ENCODE assay signal across 8 cellular contexts in the genomic region with DNA sequence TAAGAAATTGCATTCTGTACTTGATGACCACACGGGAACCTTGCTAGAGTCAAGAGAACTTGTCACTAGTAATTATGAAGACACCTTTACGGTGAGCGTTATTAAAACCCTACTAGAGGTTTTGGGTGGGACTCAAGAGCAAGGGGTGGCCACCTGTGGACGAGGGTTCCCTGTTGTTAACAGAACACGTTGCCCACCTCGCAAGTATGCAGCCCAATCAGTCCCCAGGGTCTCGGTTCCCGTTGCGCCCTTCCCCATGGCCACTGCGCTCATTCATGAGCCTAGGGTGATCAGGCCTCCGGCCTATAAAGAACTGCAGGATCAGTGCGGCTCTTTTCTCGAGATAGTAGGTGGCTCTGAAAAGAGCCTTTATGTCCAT. TPM values are rescaled to one million over a fixed set of nuclear protein-coding genes. Genes with fewer than 3 reads are reported as not detected.
DNase-seq lines count a peak whose midpoint lies in the region; ATAC-seq and TF ChIP-seq lines count a peak whose summit lies in the region.

No MANE protein-coding gene starts in this region.

- H3K4me1 ChIP-seq in left lung = peaks cover 0 to 35% of the 10 kb centered on the region in 2 donors

- H3K27ac Mint-ChIP-seq in activated CD4-positive, alpha-beta T cell treated with anti-CD3 and anti-CD28 coated beads for 36 hours = peak overlapping the region; percentile 96
- H3K27ac Mint-ChIP-seq in type B pancreatic cell = peak overlapping the region; percentile 99

- no peaks in the 10 kb centered on the region for H3K36me3 ChIP-seq in left lung

- peaks cover 26 to 74% of the 10 kb centered on the region in 2 donors for H3K27me3 ChIP-seq in left lung

- peaks cover 26% of the 10 kb centered on the region for H3K4me1 Mint-ChIP-seq in activated CD4-positive, alpha-beta T cell treated with anti-CD3 and anti-CD28 coated beads for 36 hours
- peaks cover 35% of the 10 kb centered on the region for H3K4me1 Mint-ChIP-seq in type B pancreatic cell (ENCODE audit: unreplicated experiment)

- intact Hi-C loops in activated CD4-positive, alpha-beta T cell treated with anti-CD3 and anti-CD28 coated beads for 36 hours (cut with DNase I, micrococcal nuclease) = loop anchor here (1.0 to 10.0 kb wide), 9 partner anchors 29 to 1048 kb away; partner anchors contain the start of genes TRIM11 (in 2 of the 2), ARF1 (in 1 of the 2), GUK1 (in 1 of the 2) and NUP133 (in 1 of the 2)
- intact Hi-C loops in left lung (cut with DNase I) = no loop called here

- CTCF ChIA-PET in activated CD4-positive, alpha-beta T cell treated with anti-CD3 and anti-CD28 coated beads for 36 hours (lab: Charles Lee) = interaction anchor here (0.5 to 4.1 kb wide), 9 partner anchors 8 to 988 kb away, joined by 3 to 16 read pairs (median 5); partner anchors contain the start of gene ARF1

- H3K4me3 ChIP-seq in astrocyte of the cerebellum (ENCODE audit: low read depth, low read length) = peak overlapping the region; percentile 75
- peak overlapping the region; percentile 36 to 39 for H3K4me3 ChIP-seq in left lung

- no peaks in the 10 kb centered on the region for H3K9me3 ChIP-seq in left lung

- TF ChIP-seq CTCF in astrocyte of the cerebellum (IDR thresholded peaks at IDR 0.05; ENCODE audit: low read depth, low read length, missing control alignments) = no peak
- TF ChIP-seq CTCF in left lung (IDR thresholded peaks at IDR 0.05) = no peak
- no peak for TF ChIP-seq CTCF in type B pancreatic cell (conservative IDR thresholded peaks at IDR 0.05)

- peak overlapping the region; percentile 75 to 85 for H3K27ac ChIP-seq in left lung

- DNase-seq in activated CD4-positive, alpha-beta T cell treated with anti-CD3 and anti-CD28 coated beads for 36 hours = no peak
- no peak for DNase-seq in activated CD4-positive, alpha-beta T cell treated with anti-CD3 and anti-CD28 coated beads, Interleukin-2, amount 50 U/mL, for 48 hours
- no peak for DNase-seq in astrocyte of the cerebellum (ENCODE audit: low read depth)
- no peak for DNase-seq in left lung
- DNase-seq in type B pancreatic cell (ENCODE audit: extremely low spot score, unreplicated experiment) = no peak
- no peak for DNase-seq in AG08395 (ENCODE audit: low spot score)
- DNase-seq in Kasumi-1 (lab: John Stamatoyannopoulos, UW) = no peak

- H3K4me3 Mint-ChIP-seq in activated CD4-positive, alpha-beta T cell treated with anti-CD3 and anti-CD28 coated beads for 36 hours = peak overlapping the region; percentile 88
- H3K4me3 Mint-ChIP-seq in type B pancreatic cell = peak overlapping the region; percentile 99

- ATAC-seq in activated CD4-positive, alpha-beta T cell treated with anti-CD3 and anti-CD28 coated beads for 36 hours = no peak
- peak; percentile 2 for ATAC-seq in HG03196 (IDR thresholded peaks at IDR 0.05; ENCODE audit: unreplicated experiment)
- peak; percentile 6 for ATAC-seq in left lung

- peaks cover 12% of the 10 kb centered on the region for H3K36me3 Mint-ChIP-seq in activated CD4-positive, alpha-beta T cell treated with anti-CD3 and anti-CD28 coated beads for 36 hours (ENCODE audit: low read depth)
- H3K36me3 Mint-ChIP-seq in type B pancreatic cell = peaks cover 11% of the 10 kb centered on the region

- no peaks in the 10 kb centered on the region for H3K9me3 Mint-ChIP-seq in activated CD4-positive, alpha-beta T cell treated with anti-CD3 and anti-CD28 coated beads for 36 hours (ENCODE audit: low read depth)
- H3K9me3 Mint-ChIP-seq in type B pancreatic cell = no peaks in the 10 kb centered on the region

- H3K27me3 Mint-ChIP-seq in activated CD4-positive, alpha-beta T cell treated with anti-CD3 and anti-CD28 coated beads for 36 hours = no peaks in the 10 kb centered on the region
- H3K27me3 Mint-ChIP-seq in type B pancreatic cell = peaks cover 21% of the 10 kb centered on the region

- in situ Hi-C loops in astrocyte of the cerebellum (cut with HindIII; ENCODE audit: low sequenced_read_pairs) = no loop called here

- POLR2A ChIA-PET in activated CD4-positive, alpha-beta T cell treated with anti-CD3 and anti-CD28 coated beads for 36 hours (lab: Charles Lee) = interaction anchor here (0.7 to 2.0 kb wide), 4 partner anchors 9 to 53 kb away, joined by 3 to 14 read pairs (median 4); partner anchors contain the start of gene TRIM11

RNA-seq across cellular contexts. Expression of gene RNF187, which starts 30.2 kb away (rescaled TPM):
- 100 to 1,000 TPM; 114 to 155 TPM for total RNA-seq in activated CD4-positive, alpha-beta T cell treated with anti-CD3 and anti-CD28 coated beads for 36 hours
- total RNA-seq in left lung (100 to 1,000 TPM in 1 of 2 donors, 10 to 100 TPM in 1; 84.5 to 103 TPM), type B pancreatic cell (ENCODE audit: low replicate concordance) (108 and 117 TPM in 2 replicates)

RNA-seq across cellular contexts. Expression of gene TRIM17, which starts 40.3 kb away (rescaled TPM):
- 1 to 10 TPM; 1.2 to 1.3 TPM for total RNA-seq in activated CD4-positive, alpha-beta T cell treated with anti-CD3 and anti-CD28 coated beads for 36 hours
- total RNA-seq in left lung (1 to 10 TPM; 1.3 to 2.9 TPM), type B pancreatic cell (ENCODE audit: low replicate concordance) (7.8 and 9.4 TPM in 2 replicates)

RNA-seq across cellular contexts. Expression of gene TRIM11, which starts 50.4 kb away (rescaled TPM):
- 10 to 100 TPM; 27.0 to 33.3 TPM for total RNA-seq in activated CD4-positive, alpha-beta T cell treated with anti-CD3 and anti-CD28 coated beads for 36 hours
- total RNA-seq in left lung (10 to 100 TPM; 21.5 to 27.1 TPM), type B pancreatic cell (ENCODE audit: low replicate concordance) (33.6 and 38.0 TPM in 2 replicates)

Comparison
In these comparisons a context has a peak if more than half of its experiments do, and no peak if none do; other contexts are left out.
1. intact Hi-C loops: an anchor here in activated CD4-positive, alpha-beta T cell treated with anti-CD3 and anti-CD28 coated beads for 36 hours (1.0 to 10.0 kb wide); none called in left lung.